1 cellular context compared by ENCODE assay signal in the genomic region with DNA sequence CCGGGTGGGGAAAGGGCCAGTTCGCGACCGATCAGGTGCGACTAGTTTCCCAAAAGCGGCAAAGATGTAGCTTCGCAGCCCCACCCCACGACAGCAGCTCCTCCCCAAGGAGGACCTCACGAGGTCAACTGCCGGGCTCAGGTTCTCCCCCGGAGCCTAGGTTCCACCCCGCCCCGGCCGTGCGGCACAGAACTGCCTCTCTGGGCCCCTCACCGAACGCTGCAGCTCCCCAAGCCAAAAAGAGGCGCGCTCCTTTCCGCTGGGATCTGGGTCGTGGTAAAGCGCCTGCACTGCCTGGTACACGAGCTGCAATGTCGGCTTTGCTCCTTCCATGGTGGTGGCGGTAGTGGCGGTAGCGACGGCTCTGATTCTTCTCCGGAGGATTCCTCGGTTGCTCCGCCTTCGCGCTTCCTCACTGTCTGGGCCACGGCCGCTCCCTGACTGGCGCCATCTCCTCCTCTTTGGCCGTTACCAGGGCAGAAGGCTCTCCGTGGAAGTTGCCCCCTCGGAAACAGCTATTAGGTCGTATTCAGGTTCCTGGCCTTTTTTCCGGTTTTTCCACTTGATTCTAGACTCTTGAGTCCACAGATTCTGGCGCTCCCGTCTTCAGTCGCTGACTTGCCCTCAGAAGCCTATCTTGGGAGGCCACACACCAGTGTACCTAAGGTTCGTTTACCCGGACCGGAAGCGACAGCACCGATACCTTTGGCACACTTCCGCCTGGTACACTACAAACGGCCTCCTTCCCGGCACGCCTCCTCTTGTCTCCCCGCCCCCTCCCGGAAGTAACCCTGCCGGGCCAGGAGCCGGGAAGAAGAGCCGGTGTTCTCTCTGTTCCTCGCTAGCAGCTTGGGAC.
A peak's percentile ranks its signal among the peaks of the same experiment; 100 is the strongest.
TF ChIP-seq lines count a peak whose summit lies in the region.

A gene (minus strand): TSS at position 674 of the 856 bp plus-strand sequence. CDS start 341 bp downstream, at position 333.

TF ChIP-seq in K562, 482 proteins besides CTCF, POLR2A, EP300 and RAD21 (continued from another document and continues in another):
- TF ChIP-seq, protein P1, sequence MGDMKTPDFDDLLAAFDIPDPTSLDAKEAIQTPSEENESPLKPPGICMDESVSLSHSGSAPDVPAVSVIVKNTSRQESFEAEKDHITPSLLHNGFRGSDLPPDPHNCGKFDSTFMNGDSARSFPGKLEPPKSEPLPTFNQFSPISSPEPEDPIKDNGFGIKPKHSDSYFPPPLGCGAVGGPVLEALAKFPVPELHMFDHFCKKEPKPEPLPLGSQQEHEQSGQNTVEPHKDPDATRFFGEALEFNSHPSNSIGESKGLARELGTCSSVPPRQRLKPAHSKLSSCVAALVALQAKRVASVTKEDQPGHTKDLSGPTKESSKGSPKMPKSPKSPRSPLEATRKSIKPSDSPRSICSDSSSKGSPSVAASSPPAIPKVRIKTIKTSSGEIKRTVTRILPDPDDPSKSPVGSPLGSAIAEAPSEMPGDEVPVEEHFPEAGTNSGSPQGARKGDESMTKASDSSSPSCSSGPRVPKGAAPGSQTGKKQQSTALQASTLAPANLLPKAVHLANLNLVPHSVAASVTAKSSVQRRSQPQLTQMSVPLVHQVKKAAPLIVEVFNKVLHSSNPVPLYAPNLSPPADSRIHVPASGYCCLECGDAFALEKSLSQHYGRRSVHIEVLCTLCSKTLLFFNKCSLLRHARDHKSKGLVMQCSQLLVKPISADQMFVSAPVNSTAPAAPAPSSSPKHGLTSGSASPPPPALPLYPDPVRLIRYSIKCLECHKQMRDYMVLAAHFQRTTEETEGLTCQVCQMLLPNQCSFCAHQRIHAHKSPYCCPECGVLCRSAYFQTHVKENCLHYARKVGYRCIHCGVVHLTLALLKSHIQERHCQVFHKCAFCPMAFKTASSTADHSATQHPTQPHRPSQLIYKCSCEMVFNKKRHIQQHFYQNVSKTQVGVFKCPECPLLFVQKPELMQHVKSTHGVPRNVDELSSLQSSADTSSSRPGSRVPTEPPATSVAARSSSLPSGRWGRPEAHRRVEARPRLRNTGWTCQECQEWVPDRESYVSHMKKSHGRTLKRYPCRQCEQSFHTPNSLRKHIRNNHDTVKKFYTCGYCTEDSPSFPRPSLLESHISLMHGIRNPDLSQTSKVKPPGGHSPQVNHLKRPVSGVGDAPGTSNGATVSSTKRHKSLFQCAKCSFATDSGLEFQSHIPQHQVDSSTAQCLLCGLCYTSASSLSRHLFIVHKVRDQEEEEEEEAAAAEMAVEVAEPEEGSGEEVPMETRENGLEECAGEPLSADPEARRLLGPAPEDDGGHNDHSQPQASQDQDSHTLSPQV (IDR thresholded peaks at IDR 0.05): peak; percentile 21; the same call in 1 of the 2 replicates
- 0 out of 2 replicates have a peak, but pooled peaks have one; percentile 27 for TF ChIP-seq MAFK (IDR thresholded peaks at IDR 0.05; ENCODE audit: low read length)
- TF ChIP-seq, protein P2, sequence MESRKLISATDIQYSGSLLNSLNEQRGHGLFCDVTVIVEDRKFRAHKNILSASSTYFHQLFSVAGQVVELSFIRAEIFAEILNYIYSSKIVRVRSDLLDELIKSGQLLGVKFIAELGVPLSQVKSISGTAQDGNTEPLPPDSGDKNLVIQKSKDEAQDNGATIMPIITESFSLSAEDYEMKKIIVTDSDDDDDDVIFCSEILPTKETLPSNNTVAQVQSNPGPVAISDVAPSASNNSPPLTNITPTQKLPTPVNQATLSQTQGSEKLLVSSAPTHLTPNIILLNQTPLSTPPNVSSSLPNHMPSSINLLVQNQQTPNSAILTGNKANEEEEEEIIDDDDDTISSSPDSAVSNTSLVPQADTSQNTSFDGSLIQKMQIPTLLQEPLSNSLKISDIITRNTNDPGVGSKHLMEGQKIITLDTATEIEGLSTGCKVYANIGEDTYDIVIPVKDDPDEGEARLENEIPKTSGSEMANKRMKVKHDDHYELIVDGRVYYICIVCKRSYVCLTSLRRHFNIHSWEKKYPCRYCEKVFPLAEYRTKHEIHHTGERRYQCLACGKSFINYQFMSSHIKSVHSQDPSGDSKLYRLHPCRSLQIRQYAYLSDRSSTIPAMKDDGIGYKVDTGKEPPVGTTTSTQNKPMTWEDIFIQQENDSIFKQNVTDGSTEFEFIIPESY (CRISPR knock-in tag; IDR thresholded peaks at IDR 0.05): peak; percentile 74
- 0 out of 2 replicates have a peak, but pooled peaks have one; percentile 61 for TF ChIP-seq ZNF79 (CRISPR knock-in tag; IDR thresholded peaks at IDR 0.05; ENCODE audit: low read depth)
- peak; percentile 12; the same call in 1 of the 2 replicates for TF ChIP-seq HEY1 (CRISPR knock-in tag; IDR thresholded peaks at IDR 0.05; ENCODE audit: borderline replicate concordance)
- TF ChIP-seq SP2 (IDR thresholded peaks at IDR 0.05; ENCODE audit: extremely low read depth, low read depth, low read length, poor library complexity, severe bottlenecking): no peak
- no peak for TF ChIP-seq PTTG1 (tag; IDR thresholded peaks at IDR 0.05; ENCODE audit: low read depth)
- peak; percentile 61; the same call in 1 of the 2 replicates for TF ChIP-seq TGIF2 (CRISPR knock-in tag; IDR thresholded peaks at IDR 0.05)
- TF ChIP-seq ZNF239 (CRISPR knock-in tag; IDR thresholded peaks at IDR 0.05): peak; percentile 54; the same call in 1 of the 2 replicates
- TF ChIP-seq, protein P3, sequence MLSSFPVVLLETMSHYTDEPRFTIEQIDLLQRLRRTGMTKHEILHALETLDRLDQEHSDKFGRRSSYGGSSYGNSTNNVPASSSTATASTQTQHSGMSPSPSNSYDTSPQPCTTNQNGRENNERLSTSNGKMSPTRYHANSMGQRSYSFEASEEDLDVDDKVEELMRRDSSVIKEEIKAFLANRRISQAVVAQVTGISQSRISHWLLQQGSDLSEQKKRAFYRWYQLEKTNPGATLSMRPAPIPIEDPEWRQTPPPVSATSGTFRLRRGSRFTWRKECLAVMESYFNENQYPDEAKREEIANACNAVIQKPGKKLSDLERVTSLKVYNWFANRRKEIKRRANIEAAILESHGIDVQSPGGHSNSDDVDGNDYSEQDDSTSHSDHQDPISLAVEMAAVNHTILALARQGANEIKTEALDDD (IDR thresholded peaks at IDR 0.05): 0 out of 2 replicates have a peak, but pooled peaks have one; percentile 60
- peak; percentile 42 for TF ChIP-seq SMARCB1 (IDR thresholded peaks at IDR 0.05; ENCODE audit: insufficient read length, low read depth)
- TF ChIP-seq, protein P4, sequence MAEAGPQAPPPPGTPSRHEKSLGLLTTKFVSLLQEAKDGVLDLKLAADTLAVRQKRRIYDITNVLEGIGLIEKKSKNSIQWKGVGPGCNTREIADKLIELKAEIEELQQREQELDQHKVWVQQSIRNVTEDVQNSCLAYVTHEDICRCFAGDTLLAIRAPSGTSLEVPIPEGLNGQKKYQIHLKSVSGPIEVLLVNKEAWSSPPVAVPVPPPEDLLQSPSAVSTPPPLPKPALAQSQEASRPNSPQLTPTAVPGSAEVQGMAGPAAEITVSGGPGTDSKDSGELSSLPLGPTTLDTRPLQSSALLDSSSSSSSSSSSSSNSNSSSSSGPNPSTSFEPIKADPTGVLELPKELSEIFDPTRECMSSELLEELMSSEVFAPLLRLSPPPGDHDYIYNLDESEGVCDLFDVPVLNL (CRISPR knock-in tag; IDR thresholded peaks at IDR 0.05; ENCODE audit: low read depth): peak; percentile 71
- TF ChIP-seq ZNF584 (CRISPR knock-in tag; IDR thresholded peaks at IDR 0.05; ENCODE audit: low read depth): no peak
- TF ChIP-seq, protein P5, sequence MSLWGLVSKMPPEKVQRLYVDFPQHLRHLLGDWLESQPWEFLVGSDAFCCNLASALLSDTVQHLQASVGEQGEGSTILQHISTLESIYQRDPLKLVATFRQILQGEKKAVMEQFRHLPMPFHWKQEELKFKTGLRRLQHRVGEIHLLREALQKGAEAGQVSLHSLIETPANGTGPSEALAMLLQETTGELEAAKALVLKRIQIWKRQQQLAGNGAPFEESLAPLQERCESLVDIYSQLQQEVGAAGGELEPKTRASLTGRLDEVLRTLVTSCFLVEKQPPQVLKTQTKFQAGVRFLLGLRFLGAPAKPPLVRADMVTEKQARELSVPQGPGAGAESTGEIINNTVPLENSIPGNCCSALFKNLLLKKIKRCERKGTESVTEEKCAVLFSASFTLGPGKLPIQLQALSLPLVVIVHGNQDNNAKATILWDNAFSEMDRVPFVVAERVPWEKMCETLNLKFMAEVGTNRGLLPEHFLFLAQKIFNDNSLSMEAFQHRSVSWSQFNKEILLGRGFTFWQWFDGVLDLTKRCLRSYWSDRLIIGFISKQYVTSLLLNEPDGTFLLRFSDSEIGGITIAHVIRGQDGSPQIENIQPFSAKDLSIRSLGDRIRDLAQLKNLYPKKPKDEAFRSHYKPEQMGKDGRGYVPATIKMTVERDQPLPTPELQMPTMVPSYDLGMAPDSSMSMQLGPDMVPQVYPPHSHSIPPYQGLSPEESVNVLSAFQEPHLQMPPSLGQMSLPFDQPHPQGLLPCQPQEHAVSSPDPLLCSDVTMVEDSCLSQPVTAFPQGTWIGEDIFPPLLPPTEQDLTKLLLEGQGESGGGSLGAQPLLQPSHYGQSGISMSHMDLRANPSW (CRISPR knock-in tag; IDR thresholded peaks at IDR 0.05): peak; percentile 42; the same call in 1 of the 2 replicates
- TF ChIP-seq SOX6 (IDR thresholded peaks at IDR 0.05): peak; percentile 85; the same call in 1 of the 2 replicates
- peak; percentile 45; the same call in 1 of the 2 replicates for TF ChIP-seq PYGO2 (tag; IDR thresholded peaks at IDR 0.05)
- TF ChIP-seq, protein P6, sequence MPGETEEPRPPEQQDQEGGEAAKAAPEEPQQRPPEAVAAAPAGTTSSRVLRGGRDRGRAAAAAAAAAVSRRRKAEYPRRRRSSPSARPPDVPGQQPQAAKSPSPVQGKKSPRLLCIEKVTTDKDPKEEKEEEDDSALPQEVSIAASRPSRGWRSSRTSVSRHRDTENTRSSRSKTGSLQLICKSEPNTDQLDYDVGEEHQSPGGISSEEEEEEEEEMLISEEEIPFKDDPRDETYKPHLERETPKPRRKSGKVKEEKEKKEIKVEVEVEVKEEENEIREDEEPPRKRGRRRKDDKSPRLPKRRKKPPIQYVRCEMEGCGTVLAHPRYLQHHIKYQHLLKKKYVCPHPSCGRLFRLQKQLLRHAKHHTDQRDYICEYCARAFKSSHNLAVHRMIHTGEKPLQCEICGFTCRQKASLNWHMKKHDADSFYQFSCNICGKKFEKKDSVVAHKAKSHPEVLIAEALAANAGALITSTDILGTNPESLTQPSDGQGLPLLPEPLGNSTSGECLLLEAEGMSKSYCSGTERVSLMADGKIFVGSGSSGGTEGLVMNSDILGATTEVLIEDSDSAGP (CRISPR knock-in tag; IDR thresholded peaks at IDR 0.05): peak; percentile 74
- TF ChIP-seq, protein P7, sequence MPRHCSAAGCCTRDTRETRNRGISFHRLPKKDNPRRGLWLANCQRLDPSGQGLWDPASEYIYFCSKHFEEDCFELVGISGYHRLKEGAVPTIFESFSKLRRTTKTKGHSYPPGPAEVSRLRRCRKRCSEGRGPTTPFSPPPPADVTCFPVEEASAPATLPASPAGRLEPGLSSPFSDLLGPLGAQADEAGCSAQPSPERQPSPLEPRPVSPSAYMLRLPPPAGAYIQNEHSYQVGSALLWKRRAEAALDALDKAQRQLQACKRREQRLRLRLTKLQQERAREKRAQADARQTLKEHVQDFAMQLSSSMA (CRISPR knock-in tag; IDR thresholded peaks at IDR 0.05): peak; percentile 97
- peak; percentile 97 for TF ChIP-seq BRD9 (IDR thresholded peaks at IDR 0.05; ENCODE audit: low read depth, partially characterized antibody)
- TF ChIP-seq, protein P8, sequence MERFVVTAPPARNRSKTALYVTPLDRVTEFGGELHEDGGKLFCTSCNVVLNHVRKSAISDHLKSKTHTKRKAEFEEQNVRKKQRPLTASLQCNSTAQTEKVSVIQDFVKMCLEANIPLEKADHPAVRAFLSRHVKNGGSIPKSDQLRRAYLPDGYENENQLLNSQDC (CRISPR knock-in tag; IDR thresholded peaks at IDR 0.05): peak; percentile 76; the same call in 1 of the 2 replicates
- TF ChIP-seq YY1 (IDR thresholded peaks at IDR 0.05; ENCODE audit: borderline replicate concordance in 1 of 3, control insufficient read depth in 1 of 3, extremely low read depth in 1 of 3, insufficient read depth in 3 of 3, insufficient read length in 1 of 3, insufficient replicate concordance in 2 of 3, low read depth in 1 of 3, low read length in 2 of 3): peak; percentile 59 to 93 (median 87)
- no peak for TF ChIP-seq EWSR1 (IDR thresholded peaks at IDR 0.05; ENCODE audit: borderline replicate concordance, low read depth, partially characterized antibody)
- TF ChIP-seq, protein P9, sequence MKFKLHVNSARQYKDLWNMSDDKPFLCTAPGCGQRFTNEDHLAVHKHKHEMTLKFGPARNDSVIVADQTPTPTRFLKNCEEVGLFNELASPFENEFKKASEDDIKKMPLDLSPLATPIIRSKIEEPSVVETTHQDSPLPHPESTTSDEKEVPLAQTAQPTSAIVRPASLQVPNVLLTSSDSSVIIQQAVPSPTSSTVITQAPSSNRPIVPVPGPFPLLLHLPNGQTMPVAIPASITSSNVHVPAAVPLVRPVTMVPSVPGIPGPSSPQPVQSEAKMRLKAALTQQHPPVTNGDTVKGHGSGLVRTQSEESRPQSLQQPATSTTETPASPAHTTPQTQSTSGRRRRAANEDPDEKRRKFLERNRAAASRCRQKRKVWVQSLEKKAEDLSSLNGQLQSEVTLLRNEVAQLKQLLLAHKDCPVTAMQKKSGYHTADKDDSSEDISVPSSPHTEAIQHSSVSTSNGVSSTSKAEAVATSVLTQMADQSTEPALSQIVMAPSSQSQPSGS (CRISPR knock-in tag; IDR thresholded peaks at IDR 0.05): no peak
- TF ChIP-seq, protein P10, sequence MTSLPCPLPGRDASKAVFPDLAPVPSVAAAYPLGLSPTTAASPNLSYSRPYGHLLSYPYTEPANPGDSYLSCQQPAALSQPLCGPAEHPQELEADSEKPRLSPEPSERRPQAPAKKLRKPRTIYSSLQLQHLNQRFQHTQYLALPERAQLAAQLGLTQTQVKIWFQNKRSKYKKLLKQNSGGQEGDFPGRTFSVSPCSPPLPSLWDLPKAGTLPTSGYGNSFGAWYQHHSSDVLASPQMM (CRISPR knock-in tag; IDR thresholded peaks at IDR 0.05): no peak
- peak; percentile 12; the same call in 1 of the 2 replicates for TF ChIP-seq ZBTB1 (CRISPR knock-in tag; IDR thresholded peaks at IDR 0.05; ENCODE audit: borderline replicate concordance, low read depth)
- TF ChIP-seq NR2C2 (CRISPR knock-in tag; IDR thresholded peaks at IDR 0.05): peak; percentile 65; the same call in 1 of the 2 replicates
- TF ChIP-seq NR2C2 (tag; IDR thresholded peaks at IDR 0.05): peak; percentile 97
- TF ChIP-seq JUNB (CRISPR knock-in tag; conservative IDR thresholded peaks at IDR 0.05): no peak
- TF ChIP-seq MED1 (CRISPR knock-in tag; IDR thresholded peaks at IDR 0.05; ENCODE audit: borderline replicate concordance): no peak
- no peak; the same call in 1 of the 2 replicates for TF ChIP-seq ILF3 (IDR thresholded peaks at IDR 0.05; ENCODE audit: borderline replicate concordance)
- TF ChIP-seq, protein P11, sequence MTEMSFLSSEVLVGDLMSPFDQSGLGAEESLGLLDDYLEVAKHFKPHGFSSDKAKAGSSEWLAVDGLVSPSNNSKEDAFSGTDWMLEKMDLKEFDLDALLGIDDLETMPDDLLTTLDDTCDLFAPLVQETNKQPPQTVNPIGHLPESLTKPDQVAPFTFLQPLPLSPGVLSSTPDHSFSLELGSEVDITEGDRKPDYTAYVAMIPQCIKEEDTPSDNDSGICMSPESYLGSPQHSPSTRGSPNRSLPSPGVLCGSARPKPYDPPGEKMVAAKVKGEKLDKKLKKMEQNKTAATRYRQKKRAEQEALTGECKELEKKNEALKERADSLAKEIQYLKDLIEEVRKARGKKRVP (CRISPR knock-in tag; IDR thresholded peaks at IDR 0.05): peak; percentile 40; the same call in 1 of the 2 replicates
- TF ChIP-seq, protein P12, sequence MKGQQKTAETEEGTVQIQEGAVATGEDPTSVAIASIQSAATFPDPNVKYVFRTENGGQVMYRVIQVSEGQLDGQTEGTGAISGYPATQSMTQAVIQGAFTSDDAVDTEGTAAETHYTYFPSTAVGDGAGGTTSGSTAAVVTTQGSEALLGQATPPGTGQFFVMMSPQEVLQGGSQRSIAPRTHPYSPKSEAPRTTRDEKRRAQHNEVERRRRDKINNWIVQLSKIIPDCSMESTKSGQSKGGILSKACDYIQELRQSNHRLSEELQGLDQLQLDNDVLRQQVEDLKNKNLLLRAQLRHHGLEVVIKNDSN (CRISPR knock-in tag; IDR thresholded peaks at IDR 0.05): peak; percentile 28; the same call in 1 of the 2 replicates
